ENCODE assay signal across 12 cellular contexts in genomic region chr1:151819951-151820623, GRCh38. TPM values are rescaled to one million over a fixed set of nuclear protein-coding genes. Genes with fewer than 3 reads are reported as not detected.
DNase-seq lines count a peak whose midpoint lies in the region; ATAC-seq and TF ChIP-seq lines count a peak whose summit lies in the region.
"Had no signal": no experiment of that assay in that cellular context is flagged by ENCODE, and none has a peak within 500 bp of the region (broad histone marks: within the 10 kb centered on the region; RNA-seq: fewer than 3 reads in every experiment).

No MANE protein-coding gene starts in this region.

- H3K36me3 Mint-ChIP-seq in activated T-cell treated with anti-CD3 and anti-CD28 coated beads, Interleukin-2, amount 50 U/mL, for 24 hours (ENCODE audit: low read depth), result no peaks in the 10 kb centered on the region

- H3K9me3 Mint-ChIP-seq in activated T-cell treated with anti-CD3 and anti-CD28 coated beads, Interleukin-2, amount 50 U/mL, for 24 hours, result no peaks in the 10 kb centered on the region

- H3K36me3 ChIP-seq in Loucy (ENCODE audit: insufficient read depth, low read length), result no peaks in the 10 kb centered on the region
- H3K36me3 ChIP-seq: HAP-1, thoracic aorta had no signal

- no peak for ATAC-seq in left ventricle myocardium superior

- no peak for TF ChIP-seq CTCF in Loucy (conservative IDR thresholded peaks at IDR 0.05; ENCODE audit: low read length)

- intact Hi-C loops in left ventricle myocardium superior (cut with micrococcal nuclease), result no loop called here

- DNase-seq in activated T-cell treated with anti-CD3 and anti-CD28 coated beads, Interleukin-2, amount 50 U/mL, for 24 hours, result no peak
- DNase-seq in activated T-cell treated with anti-CD3 and anti-CD28 coated beads, Interleukin-2, amount 50 U/mL, for 1 hour, result no peak
- DNase-seq in amniotic epithelial cell (ENCODE audit: low read depth), result peak; percentile 21
- DNase-seq in renal cortical epithelial cell (ENCODE audit: low read depth), result peak; percentile 74
- DNase-seq in epidermal melanocyte (ENCODE audit: insufficient read length, low spot score), result no peak
- no peak for DNase-seq in EL
- no peak for DNase-seq in left ventricle myocardium superior

- H3F3A ChIP-seq in Loucy (ENCODE audit: low read depth), result no peaks in the 10 kb centered on the region

- peak overlapping the region; percentile 75 for H3K27ac Mint-ChIP-seq in activated T-cell treated with anti-CD3 and anti-CD28 coated beads, Interleukin-2, amount 50 U/mL, for 24 hours

- H3K4me3 Mint-ChIP-seq in activated T-cell treated with anti-CD3 and anti-CD28 coated beads, Interleukin-2, amount 50 U/mL, for 24 hours, result peak overlapping the region; percentile 36

- H3K27me3 Mint-ChIP-seq in activated T-cell treated with anti-CD3 and anti-CD28 coated beads, Interleukin-2, amount 50 U/mL, for 24 hours, result no peaks in the 10 kb centered on the region

- no peaks in the 10 kb centered on the region for H3K27me3 ChIP-seq in Loucy (ENCODE audit: insufficient read depth, low read length, poor library complexity, severe bottlenecking)

- H3K9me2 ChIP-seq in Loucy (replicated peaks; ENCODE audit: low read depth, low read length), result no peaks in the 10 kb centered on the region

- no peaks in the 10 kb centered on the region for H4K20me1 ChIP-seq in Loucy (ENCODE audit: insufficient read depth, low read length, poor library complexity, severe bottlenecking)

- peaks cover 55% of the 10 kb centered on the region for H3K4me1 ChIP-seq in Loucy (ENCODE audit: insufficient read depth, low read length, poor library complexity, severe bottlenecking)
- H3K4me1 ChIP-seq: HAP-1, parathyroid adenoma had no signal

- H3K4me2 ChIP-seq in Loucy (ENCODE audit: low read depth, low read length, poor library complexity, severe bottlenecking), result peak overlapping the region; percentile 61

- H3K9ac ChIP-seq in Loucy (ENCODE audit: low read depth, low read length, poor library complexity, severe bottlenecking), result no peak overlapping the region
- H3K9ac ChIP-seq: parathyroid adenoma had no signal

- no peaks in the 10 kb centered on the region for H3K79me2 ChIP-seq in Loucy (ENCODE audit: insufficient read depth, low read length)

- H3K4me1 Mint-ChIP-seq in activated T-cell treated with anti-CD3 and anti-CD28 coated beads, Interleukin-2, amount 50 U/mL, for 24 hours (ENCODE audit: low read depth), result peaks cover 71% of the 10 kb centered on the region

- H3K4me3 ChIP-seq in Loucy (ENCODE audit: low read length, poor library complexity, severe bottlenecking), result no peak overlapping the region
- H3K4me3 ChIP-seq: HAP-1, thoracic aorta had no signal

- no peak overlapping the region for H2AFZ ChIP-seq in Loucy (ENCODE audit: low read length)
- H2AFZ ChIP-seq: parathyroid adenoma had no signal

- H3K9me3 ChIP-seq in Loucy (ENCODE audit: insufficient read depth, low read depth, low read length), result no peaks in the 10 kb centered on the region
- H3K9me3 ChIP-seq: HAP-1, thoracic aorta had no signal

RNA-seq across cellular contexts. Expression of gene RORC, which starts 11.5 kb away (rescaled TPM):
- 2.1 and 3.9 TPM in 2 replicates for total RNA-seq in renal cortical epithelial cell
- total RNA-seq in left ventricle myocardium superior, result 13.0 TPM
- total RNA-seq: fibroblast of villous mesenchyme, thoracic aorta had no signal

RNA-seq across cellular contexts. Expression of gene LINGO4, which starts 14.9 kb away (rescaled TPM):
- under 0.01 TPM in 1 of 2 replicates, not detected in the other for total RNA-seq in renal cortical epithelial cell
- 0.67 TPM for total RNA-seq in left ventricle myocardium superior
- total RNA-seq: fibroblast of villous mesenchyme, thoracic aorta had no signal

RNA-seq across cellular contexts. Expression of gene C2CD4D, which starts 19.5 kb away (rescaled TPM):
- not detected in 2 replicates for total RNA-seq in renal cortical epithelial cell
- not detected for total RNA-seq in left ventricle myocardium superior
- total RNA-seq: fibroblast of villous mesenchyme, thoracic aorta had no signal

RNA-seq across cellular contexts. Expression of gene TDRKH, which starts 29.8 kb away (rescaled TPM):
- total RNA-seq in renal cortical epithelial cell (9.7 and 10.9 TPM in 2 replicates), left ventricle myocardium superior (5.5 TPM)

RNA-seq across cellular contexts. Expression of gene THEM5, which starts 33.4 kb away (rescaled TPM):
- total RNA-seq in renal cortical epithelial cell (not detected in 2 replicates), left ventricle myocardium superior (not detected)
- total RNA-seq: fibroblast of villous mesenchyme, thoracic aorta had no signal

Comparison
In these comparisons a context has a peak if more than half of its experiments do, and no peak if none do; other contexts are left out.
1. DNase-seq: peak in amniotic epithelial cell (single experiment) and renal cortical epithelial cell (single experiment); none in activated T-cell treated with anti-CD3 and anti-CD28 coated beads, Interleukin-2, amount 50 U/mL, for 24 hours (single experiment), activated T-cell treated with anti-CD3 and anti-CD28 coated beads, Interleukin-2, amount 50 U/mL, for 1 hour (single experiment), epidermal melanocyte (single experiment), EL (single experiment) and left ventricle myocardium superior (single experiment).